In the genomic region with DNA sequence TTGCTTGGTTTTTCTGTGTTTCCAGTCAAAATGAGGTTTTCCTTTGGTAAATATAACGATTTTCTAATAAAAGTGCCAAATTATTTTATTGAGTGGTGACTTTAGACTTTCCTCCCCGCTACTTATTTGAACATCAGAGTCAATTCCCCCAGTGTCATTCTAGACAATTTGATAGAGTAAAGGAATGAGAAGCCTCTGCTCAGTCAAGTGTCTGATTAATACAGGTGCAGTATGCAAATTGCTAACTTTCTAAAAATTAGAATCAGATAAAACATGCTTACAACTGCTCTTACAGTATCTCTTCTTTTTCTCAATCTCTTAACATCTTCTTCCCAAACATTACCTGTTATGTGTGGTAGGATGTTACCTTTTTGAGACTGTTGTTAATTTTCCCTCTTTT, we compare ENCODE assay signal across 27 cellular contexts.
"Had no signal": no experiment of that assay in that cellular context is flagged by ENCODE, and none has a peak within 500 bp of the region (broad histone marks: within the 10 kb centered on the region; RNA-seq: fewer than 3 reads in every experiment).

No MANE protein-coding gene starts in this region.

- H3K4me1 ChIP-seq: ascending aorta, esophagus muscularis mucosa, gastrocnemius medialis had no signal

- H3K27ac ChIP-seq: ascending aorta, esophagus muscularis mucosa, foreskin keratinocyte, gastrocnemius medialis, heart right ventricle had no signal

- H3K27me3 Mint-ChIP-seq: activated CD4-positive, alpha-beta T cell treated with anti-CD3 and anti-CD28 coated beads, Interleukin-2, amount 10 ng/mL, durations not matched to agents 7 days and 5 days; activated naive CD8-positive, alpha-beta T cell treated with anti-CD3 and anti-CD28 coated beads, Interleukin-2, amount 10 ng/mL, durations not matched to agents 7 days and 5 days; activated T-cell treated with anti-CD3 and anti-CD28 coated beads, Interleukin-2, amount 50 U/mL, for 24 hours; effector memory CD8-positive, alpha-beta T cell had no signal

- H3K4me3 ChIP-seq: ascending aorta, esophagus muscularis mucosa, gastrocnemius medialis, heart right ventricle had no signal

- FAIRE-seq: colon had no signal

- H3K27ac Mint-ChIP-seq: activated CD4-positive, alpha-beta memory T cell treated with anti-CD3 and anti-CD28 coated beads, Interleukin-2, amount 10 ng/mL, durations not matched to agents 7 days and 5 days; activated naive CD4-positive, alpha-beta T cell treated with anti-CD3 and anti-CD28 coated beads, Interleukin-2, amount 10 ng/mL, durations not matched to agents 7 days and 5 days; activated naive CD4-positive, alpha-beta T cell treated with anti-CD3 and anti-CD28 coated beads, Interleukin-2, amount 50 U/mL, for 72 hours; activated naive CD8-positive, alpha-beta T cell treated with anti-CD3 and anti-CD28 coated beads, Interleukin-2, amount 10 ng/mL, durations not matched to agents 7 days and 5 days; activated T-cell treated with anti-CD3 and anti-CD28 coated beads, Interleukin-2, amount 50 U/mL, for 24 hours; activated T-cell treated with anti-CD3 and anti-CD28 coated beads, Interleukin-2, amount 50 U/mL, for 72 hours; effector memory CD8-positive, alpha-beta T cell had no signal

- H3K4me3 Mint-ChIP-seq: activated CD4-positive, alpha-beta memory T cell treated with anti-CD3 and anti-CD28 coated beads, Interleukin-2, amount 10 ng/mL, durations not matched to agents 7 days and 5 days; activated CD4-positive, alpha-beta T cell treated with anti-CD3 and anti-CD28 coated beads, Interleukin-2, amount 10 ng/mL, durations not matched to agents 7 days and 5 days; activated naive CD4-positive, alpha-beta T cell treated with anti-CD3 and anti-CD28 coated beads, Interleukin-2, amount 10 ng/mL, durations not matched to agents 7 days and 5 days; activated naive CD8-positive, alpha-beta T cell treated with anti-CD3 and anti-CD28 coated beads, Interleukin-2, amount 10 ng/mL, durations not matched to agents 7 days and 5 days; activated T-cell treated with anti-CD3 and anti-CD28 coated beads, Interleukin-2, amount 50 U/mL, for 24 hours; activated T-cell treated with anti-CD3 and anti-CD28 coated beads, Interleukin-2, amount 50 U/mL, for 72 hours; effector memory CD8-positive, alpha-beta T cell had no signal

- DNase-seq: activated CD4-positive, alpha-beta memory T cell treated with anti-CD3 and anti-CD28 coated beads, Interleukin-2, amount 10 ng/mL, durations not matched to agents 7 days and 5 days; activated CD4-positive, alpha-beta T cell treated with anti-CD3 and anti-CD28 coated beads for 1 hour; activated CD4-positive, alpha-beta T cell treated with anti-CD3 and anti-CD28 coated beads for 4 hours; activated CD4-positive, alpha-beta T cell treated with anti-CD3 and anti-CD28 coated beads, Interleukin-2, amount 10 ng/mL, durations not matched to agents 7 days and 5 days; activated CD4-positive, alpha-beta T cell treated with anti-CD3 and anti-CD28 coated beads, Interleukin-2, amount 50 U/mL, for 4 hours; activated CD8-positive, alpha-beta memory T cell treated with anti-CD3 and anti-CD28 coated beads, Interleukin-2, amount 50 U/mL, for 48 hours; activated gamma-delta T cell; activated naive CD4-positive, alpha-beta T cell; activated naive CD4-positive, alpha-beta T cell treated with anti-CD3 and anti-CD28 coated beads, Interleukin-2, amount 10 ng/mL, durations not matched to agents 7 days and 5 days; activated naive CD8-positive, alpha-beta T cell treated with anti-CD3 and anti-CD28 coated beads, Interleukin-2, amount 10 ng/mL, durations not matched to agents 7 days and 5 days; activated T-cell treated with anti-CD3 and anti-CD28 coated beads for 4 hours; activated T-cell treated with anti-CD3 and anti-CD28 coated beads, Interleukin-2, amount 50 U/mL, for 24 hours; activated T-cell treated with anti-CD3 and anti-CD28 coated beads, Interleukin-2, amount 50 U/mL, for 72 hours; caudate nucleus; cortex of kidney; dermis blood vessel endothelial cell; effector CD4-positive, alpha-beta T cell; effector memory CD8-positive, alpha-beta T cell; erythroblast; foreskin keratinocyte; gastrocnemius medialis; heart right ventricle; T-helper 2 cell had no signal

- ATAC-seq: activated naive CD4-positive, alpha-beta T cell treated with anti-CD3 and anti-CD28 coated beads, Interleukin-2, amount 50 U/mL, for 72 hours; activated T-cell treated with anti-CD3 and anti-CD28 coated beads, Interleukin-2, amount 50 U/mL, for 72 hours; effector memory CD8-positive, alpha-beta T cell; foreskin keratinocyte; gastrocnemius medialis; heart right ventricle had no signal

- H3K27me3 ChIP-seq: ascending aorta, esophagus muscularis mucosa, foreskin keratinocyte, gastrocnemius medialis, heart right ventricle had no signal

- H3K36me3 ChIP-seq: ascending aorta, esophagus muscularis mucosa, gastrocnemius medialis had no signal
